10 cellular contexts compared by ENCODE assay signal in genomic region chr16:57060323-57061083, GRCh38. TPM values are rescaled to one million over a fixed set of nuclear protein-coding genes. Genes with fewer than 3 reads are reported as not detected.
DNase-seq lines count a peak whose midpoint lies in the region; ATAC-seq, FAIRE-seq and TF ChIP-seq lines count a peak whose summit lies in the region.
"Had no signal": no experiment of that assay in that cellular context is flagged by ENCODE, and none has a peak within 500 bp of the region (broad histone marks: within the 10 kb centered on the region; RNA-seq: fewer than 3 reads in every experiment).

No MANE protein-coding gene starts in this region.

- CTCF ChIA-PET in activated CD4-positive, alpha-beta T cell treated with anti-CD3 and anti-CD28 coated beads, Interleukin-2, amount 10 ng/mL, durations not matched to agents 7 days and 5 days (lab: Charles Lee), result interaction anchor here (1.0 to 2.5 kb wide), 4 partner anchors 9 to 16 kb away, joined by 3 to 12 read pairs (median 3); no protein-coding TSS in a partner anchor

- peaks cover 5% of the 10 kb centered on the region for H3K4me1 Mint-ChIP-seq in activated T-cell treated with anti-CD3 and anti-CD28 coated beads, Interleukin-2, amount 50 U/mL, for 72 hours (ENCODE audit: low read depth)
- peaks cover 2% of the 10 kb centered on the region for H3K4me1 Mint-ChIP-seq in activated CD4-positive, alpha-beta T cell treated with anti-CD3 and anti-CD28 coated beads, Interleukin-2, amount 10 ng/mL, durations not matched to agents 7 days and 5 days

- H3K27me3 Mint-ChIP-seq in activated T-cell treated with anti-CD3 and anti-CD28 coated beads, Interleukin-2, amount 50 U/mL, for 72 hours (ENCODE audit: low read depth), result no peaks in the 10 kb centered on the region
- H3K27me3 Mint-ChIP-seq in activated CD4-positive, alpha-beta T cell treated with anti-CD3 and anti-CD28 coated beads, Interleukin-2, amount 10 ng/mL, durations not matched to agents 7 days and 5 days, result no peaks in the 10 kb centered on the region

- no peaks in the 10 kb centered on the region for H3K9me3 ChIP-seq in mucosa of descending colon
- H3K9me3 ChIP-seq in uterus, result no peaks in the 10 kb centered on the region

- H3K27ac ChIP-seq in uterus, result peak overlapping the region; percentile 79 to 84

- H3K4me3 ChIP-seq in bronchial epithelial cell (ENCODE audit: low read depth, low read length), result no peak overlapping the region
- no peak overlapping the region for H3K4me3 ChIP-seq in mucosa of descending colon
- H3K4me3 ChIP-seq in uterus, result no peak overlapping the region

- no peak for TF ChIP-seq CTCF in bronchial epithelial cell (IDR thresholded peaks at IDR 0.05; ENCODE audit: insufficient read depth, low read length, severe bottlenecking)
- no peak for TF ChIP-seq CTCF in mucosa of descending colon (IDR thresholded peaks at IDR 0.05)
- TF ChIP-seq CTCF in uterus (IDR thresholded peaks at IDR 0.05), result no peak

- intact Hi-C loops in mucosa of descending colon (cut with DNase I, micrococcal nuclease), result no loop called here
- intact Hi-C loops in uterus (cut with DNase I; ENCODE audit: low total_unique reads), result no loop called here

- peak; percentile 91 for FAIRE-seq in bronchial epithelial cell (lab: Jason Lieb, UNC)
- FAIRE-seq: RCC 7860 had no signal

- H3K27me3 ChIP-seq in bronchial epithelial cell (ENCODE audit: control insufficient read depth, insufficient read depth, low read length) (no peaks in the 10 kb centered on the region), uterus (no peaks in the 10 kb centered on the region)

- peaks cover 18 to 31% of the 10 kb centered on the region in 2 donors for H3K36me3 Mint-ChIP-seq in activated T-cell treated with anti-CD3 and anti-CD28 coated beads, Interleukin-2, amount 50 U/mL, for 72 hours (ENCODE audit: insufficient read depth in 2 of 2)
- H3K36me3 Mint-ChIP-seq in activated CD4-positive, alpha-beta T cell treated with anti-CD3 and anti-CD28 coated beads, Interleukin-2, amount 10 ng/mL, durations not matched to agents 7 days and 5 days (ENCODE audit: low read depth), result peaks cover 57% of the 10 kb centered on the region

- H3K4me3 Mint-ChIP-seq in activated T-cell treated with anti-CD3 and anti-CD28 coated beads, Interleukin-2, amount 50 U/mL, for 72 hours, result no peak overlapping the region
- H3K4me3 Mint-ChIP-seq in activated CD4-positive, alpha-beta T cell treated with anti-CD3 and anti-CD28 coated beads, Interleukin-2, amount 10 ng/mL, durations not matched to agents 7 days and 5 days, result no peak overlapping the region

- DNase-seq in activated T-cell treated with anti-CD3 and anti-CD28 coated beads, Interleukin-2, amount 50 U/mL, for 72 hours, result no peak
- DNase-seq in activated T-cell treated with anti-CD3 and anti-CD28 coated beads, Interleukin-2, amount 50 U/mL, for 1 hour, result no peak
- DNase-seq in bronchial epithelial cell (ENCODE audit: low read depth) (no peak), mucosa of descending colon (no peak), uterus (no peak)
- DNase-seq in stimulated activated CD4-positive, alpha-beta T cell treated with anti-CD3 and anti-CD28 coated beads, Interleukin-12 subunit alpha, Interleukin-12 subunit beta, amount 100 ng/mL, for 4 hours, result no peak
- no peak for DNase-seq in stimulated activated naive CD4-positive, alpha-beta T cell (lab: John Stamatoyannopoulos, UW)
- DNase-seq in activated CD4-positive, alpha-beta T cell treated with anti-CD3 and anti-CD28 coated beads, Interleukin-2, amount 10 ng/mL, durations not matched to agents 7 days and 5 days, result no peak
- DNase-seq: activated CD8-positive, alpha-beta memory T cell treated with anti-CD3 and anti-CD28 coated beads, Interleukin-2, amount 50 U/mL, for 48 hours had no signal

- POLR2A ChIA-PET in activated CD4-positive, alpha-beta T cell treated with anti-CD3 and anti-CD28 coated beads, Interleukin-2, amount 10 ng/mL, durations not matched to agents 7 days and 5 days (lab: Charles Lee), result no interaction called here

- H3K4me1 ChIP-seq in mucosa of descending colon (ENCODE audit: low read depth) (no peaks in the 10 kb centered on the region), uterus (peaks cover 7 to 14% of the 10 kb centered on the region in 2 donors)

- ATAC-seq in activated T-cell treated with anti-CD3 and anti-CD28 coated beads, Interleukin-2, amount 50 U/mL, for 72 hours (replicated peaks in 1 of 2), result peak in 1 of 2 donors; percentile 10
- peak; percentile 6 for ATAC-seq in mucosa of descending colon

- peak overlapping the region; percentile 29 for H3K27ac Mint-ChIP-seq in activated T-cell treated with anti-CD3 and anti-CD28 coated beads, Interleukin-2, amount 50 U/mL, for 72 hours
- no peak overlapping the region for H3K27ac Mint-ChIP-seq in activated CD4-positive, alpha-beta T cell treated with anti-CD3 and anti-CD28 coated beads, Interleukin-2, amount 10 ng/mL, durations not matched to agents 7 days and 5 days

- no peak for TF ChIP-seq POLR2A in uterus (IDR thresholded peaks at IDR 0.05)

- H3K9me3 Mint-ChIP-seq in activated T-cell treated with anti-CD3 and anti-CD28 coated beads, Interleukin-2, amount 50 U/mL, for 72 hours, result no peaks in the 10 kb centered on the region
- no peaks in the 10 kb centered on the region for H3K9me3 Mint-ChIP-seq in activated CD4-positive, alpha-beta T cell treated with anti-CD3 and anti-CD28 coated beads, Interleukin-2, amount 10 ng/mL, durations not matched to agents 7 days and 5 days

- H3K36me3 ChIP-seq in bronchial epithelial cell (ENCODE audit: control insufficient read depth, insufficient read depth, low read length), result no peaks in the 10 kb centered on the region
- peaks cover 4% of the 10 kb centered on the region for H3K36me3 ChIP-seq in mucosa of descending colon (ENCODE audit: low read depth)
- H3K36me3 ChIP-seq in uterus, result no peaks in the 10 kb centered on the region

RNA-seq across cellular contexts. Expression of gene CPNE2, which starts 31.9 kb away (rescaled TPM):
- total RNA-seq in activated T-cell treated with anti-CD3 and anti-CD28 coated beads, Interleukin-2, amount 50 U/mL, for 72 hours, result 10 to 100 TPM in 1 of 2 donors, 1 to 10 TPM in 1; 9.4 to 15.1 TPM
- total RNA-seq in bronchial epithelial cell (5.0 and 5.6 TPM in 2 replicates), mucosa of descending colon (10 to 100 TPM; 48.7 to 77.0 (median 52.5) TPM), uterus (10 to 100 TPM; 25.1 to 41.4 (median 40.6) TPM)
- total RNA-seq in activated CD4-positive, alpha-beta T cell treated with anti-CD3 and anti-CD28 coated beads, Interleukin-2, amount 10 ng/mL, durations not matched to agents 7 days and 5 days, result 1 to 10 TPM; 3.1 to 3.6 TPM
